In the genomic region with DNA sequence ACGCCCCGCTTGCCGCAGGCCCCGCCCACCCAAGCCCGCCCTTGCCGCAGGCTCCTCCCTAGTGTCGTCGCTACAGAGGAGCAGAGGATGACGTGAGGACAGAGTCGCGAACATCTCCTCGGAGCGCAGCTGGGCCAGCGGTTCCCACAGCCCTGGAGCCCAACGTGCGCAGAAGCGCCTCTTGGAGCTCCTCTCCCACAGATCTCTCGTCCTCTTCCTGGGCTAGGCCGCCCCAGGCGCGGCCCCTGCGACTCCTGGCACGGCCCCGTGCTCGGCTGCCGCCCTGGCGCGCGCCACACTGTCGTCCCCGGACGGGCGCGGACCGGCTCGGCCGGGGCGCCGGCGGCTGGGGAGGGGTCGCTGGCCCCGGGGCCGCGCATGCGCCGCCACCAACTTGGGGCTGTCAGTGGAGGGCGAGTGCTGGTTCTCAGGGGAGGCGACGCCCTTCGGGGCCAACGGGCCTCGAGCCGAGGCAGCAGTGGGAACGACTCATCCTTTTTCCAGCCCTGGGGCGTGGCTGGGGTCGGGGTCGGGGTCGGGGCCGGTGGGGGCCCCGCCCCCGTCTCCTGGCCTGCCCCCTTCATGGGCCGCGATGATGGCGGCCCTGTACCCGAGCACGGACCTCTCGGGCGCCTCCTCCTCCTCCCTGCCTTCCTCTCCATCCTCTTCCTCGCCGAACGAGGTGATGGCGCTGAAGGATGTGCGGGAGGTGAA, we compare ENCODE assay signal across 8 cellular contexts. TPM values are rescaled to one million over a fixed set of nuclear protein-coding genes. Genes with fewer than 3 reads are reported as not detected.
DNase-seq lines count a peak whose midpoint lies in the region; ATAC-seq and TF ChIP-seq lines count a peak whose summit lies in the region.

Gene TRPC1, plus strand, starts transcription at position 67 of the 714 bp plus-strand sequence. Its CDS starts 526 bp downstream, at position 593.

- ATAC-seq in GM18868 (IDR thresholded peaks at IDR 0.05; ENCODE audit: unreplicated experiment) (peak; percentile 95), HG03097 (IDR thresholded peaks at IDR 0.05; ENCODE audit: low FRiP score, unreplicated experiment) (peak; percentile 97)
- ATAC-seq in activated CD4-positive, alpha-beta T cell treated with anti-CD3 and anti-CD28 coated beads for 36 hours = peak; percentile 95

- CTCF ChIA-PET in activated CD4-positive, alpha-beta T cell treated with anti-CD3 and anti-CD28 coated beads for 36 hours (lab: Charles Lee) = interaction anchor here (0.6 to 1.3 kb wide), 3 partner anchors 14 to 145 kb away, joined by 3 to 4 read pairs (median 3); partner anchors contain the start of gene ATR

- H3K9ac ChIP-seq in colonic mucosa (ENCODE audit: low read depth in 2 of 2, low read length in 2 of 2) = peak within 1 kb of the TSS; percentile 61 to 91

- H3K27me3 ChIP-seq in ACC112 (ENCODE audit: insufficient read depth, low read length) (no peaks in the 10 kb centered on the region), colonic mucosa (peaks cover 17% of the 10 kb centered on the region)

- H3K9me3 ChIP-seq in colonic mucosa = no peaks in the 10 kb centered on the region

- TF ChIP-seq CTCF in colonic mucosa (IDR thresholded peaks at IDR 0.05) = no peak

- intact Hi-C loops in activated CD4-positive, alpha-beta T cell treated with anti-CD3 and anti-CD28 coated beads for 36 hours (cut with DNase I, micrococcal nuclease) = loop anchor here (1.0 to 5.0 kb wide), 11 partner anchors 128 to 1249 kb away; partner anchors contain the start of genes ATR (in 2 of the 2), U2SURP (in 2 of the 2), GK5 (in 1 of the 2) and PLS1 (in 1 of the 2)
- intact Hi-C loops in colonic mucosa (cut with DNase I) = no loop called here

- H3K4me1 Mint-ChIP-seq in activated CD4-positive, alpha-beta T cell treated with anti-CD3 and anti-CD28 coated beads for 36 hours = peaks cover 11% of the 10 kb centered on the region

- no peaks in the 10 kb centered on the region for H3K36me3 Mint-ChIP-seq in activated CD4-positive, alpha-beta T cell treated with anti-CD3 and anti-CD28 coated beads for 36 hours (ENCODE audit: low read depth)

- H3K27ac Mint-ChIP-seq in activated CD4-positive, alpha-beta T cell treated with anti-CD3 and anti-CD28 coated beads for 36 hours = peak within 1 kb of the TSS; percentile 87

- peak within 1 kb of the TSS; percentile 95 for H2AFZ ChIP-seq in ACC112 (ENCODE audit: low read length, unreplicated experiment)

- H3K4me3 Mint-ChIP-seq in activated CD4-positive, alpha-beta T cell treated with anti-CD3 and anti-CD28 coated beads for 36 hours = peak within 1 kb of the TSS; percentile 82

- peaks cover 13% of the 10 kb centered on the region for H3K4me1 ChIP-seq in ACC112 (ENCODE audit: control insufficient read depth, insufficient read depth, low read length, unreplicated experiment)
- peaks cover 3% of the 10 kb centered on the region for H3K4me1 ChIP-seq in colonic mucosa

- H3K27ac ChIP-seq in ACC112 (ENCODE audit: low read depth, low read length) = peak within 1 kb of the TSS; percentile 80
- H3K27ac ChIP-seq in colonic mucosa = peak within 1 kb of the TSS; percentile 62

- peaks cover 37% of the 10 kb centered on the region for H3K27me3 Mint-ChIP-seq in activated CD4-positive, alpha-beta T cell treated with anti-CD3 and anti-CD28 coated beads for 36 hours

- H3K36me3 ChIP-seq in ACC112 (ENCODE audit: insufficient read depth, low read length) (no peaks in the 10 kb centered on the region), colonic mucosa (no peaks in the 10 kb centered on the region)

- peaks cover 26% of the 10 kb centered on the region for H3K79me2 ChIP-seq in ACC112 (ENCODE audit: control insufficient read depth, insufficient read depth, low read length, unreplicated experiment)

- peak; percentile 85 for DNase-seq in NCI-H2196 treated with DMSO at 0.1 percent for 48 hours (lab: John Stamatoyannopoulos, UW; ENCODE audit: unreplicated experiment)
- peak; percentile 87 for DNase-seq in activated CD4-positive, alpha-beta T cell treated with anti-CD3 and anti-CD28 coated beads for 36 hours
- DNase-seq in colonic mucosa = peak; percentile 75
- peak; percentile 95 for DNase-seq in left kidney (ENCODE audit: low read depth, low spot score)
- DNase-seq in stimulated activated CD4-positive, alpha-beta T cell treated with anti-CD3 and anti-CD28 coated beads, Interleukin-1b, Interleukin-23, amount 100 ng/mL, for 4 hours (ENCODE audit: low read depth in 2 of 2) = peak; percentile 59 to 60

- POLR2A ChIA-PET in activated CD4-positive, alpha-beta T cell treated with anti-CD3 and anti-CD28 coated beads for 36 hours (lab: Charles Lee) = interaction anchor here (0.6 to 0.8 kb wide), 2 partner anchors 145 to 765 kb away, joined by 3 to 4 read pairs; partner anchors contain the start of gene ATR

- H3K4me3 ChIP-seq in ACC112 (ENCODE audit: low read depth, low read length) (peak within 1 kb of the TSS; percentile 95), colonic mucosa (peak within 1 kb of the TSS; percentile 59)

- peaks cover 2% of the 10 kb centered on the region for H3K9me3 Mint-ChIP-seq in activated CD4-positive, alpha-beta T cell treated with anti-CD3 and anti-CD28 coated beads for 36 hours (ENCODE audit: low read depth)

RNA-seq across cellular contexts. Expression of gene TRPC1, which starts in this region (rescaled TPM):
- 1 to 10 TPM; 4.7 to 6.2 TPM for total RNA-seq in activated CD4-positive, alpha-beta T cell treated with anti-CD3 and anti-CD28 coated beads for 36 hours
- total RNA-seq in colonic mucosa = 1 to 10 TPM; 1.8 to 2.2 TPM

Comparison
In these comparisons a context has a peak if more than half of its experiments do, and no peak if none do; other contexts are left out.
1. Peak in every context shown above with its lines: DNase-seq, ATAC-seq, H3K4me3 ChIP-seq and H3K27ac ChIP-seq.